21 cellular contexts compared by ENCODE assay signal in the genomic region with DNA sequence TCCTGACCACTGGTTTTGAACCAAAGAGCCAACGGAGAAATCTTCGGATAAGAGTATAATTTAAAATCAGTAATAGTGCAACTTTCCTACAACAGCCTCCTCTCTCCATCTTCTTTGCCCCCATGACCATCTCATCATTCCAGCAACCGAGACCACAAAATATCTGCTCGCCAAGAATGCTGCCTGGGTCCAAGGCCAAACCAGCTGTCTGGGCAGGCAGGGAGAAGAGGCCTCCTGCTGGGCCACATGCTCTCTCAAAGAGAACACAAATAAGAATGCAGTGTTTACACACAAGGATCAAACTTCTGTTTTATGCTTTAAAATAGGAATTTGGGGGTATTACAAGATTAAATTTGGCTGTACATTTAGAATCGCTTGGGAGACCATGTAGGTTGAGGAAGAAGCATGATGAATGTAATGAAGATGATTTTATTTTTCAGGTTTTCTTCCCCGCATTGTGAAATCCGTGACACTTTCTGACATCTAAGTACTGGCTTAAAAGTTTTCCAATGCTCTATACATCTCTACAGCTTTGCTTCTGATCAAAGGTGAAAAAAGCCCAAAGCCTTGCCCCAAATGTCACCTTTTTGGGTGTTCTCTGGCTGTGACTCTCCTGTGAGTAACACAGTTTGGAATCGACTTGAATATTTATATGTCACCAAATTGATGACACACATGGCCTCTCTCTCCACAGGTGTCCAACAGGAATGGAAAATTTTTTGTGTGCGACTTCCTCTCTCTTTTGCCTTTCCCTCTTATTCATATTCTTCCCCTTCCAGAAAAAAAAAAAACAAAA.
"Had no signal": no experiment of that assay in that cellular context is flagged by ENCODE, and none has a peak within 500 bp of the region (broad histone marks: within the 10 kb centered on the region; RNA-seq: fewer than 3 reads in every experiment).

No MANE protein-coding gene starts in this region.

- DNase-seq: activated CD4-positive, alpha-beta T cell treated with anti-CD3 and anti-CD28 coated beads for 4 hours; activated CD8-positive, alpha-beta memory T cell treated with anti-CD3 and anti-CD28 coated beads, Interleukin-2, amount 50 U/mL, for 4 hours; activated CD8-positive, alpha-beta T cell treated with anti-CD3 and anti-CD28 coated beads for 36 hours; activated gamma-delta T cell treated with Interleukin-2 at 50 U/mL for 16 hours; activated naive CD4-positive, alpha-beta T cell treated with anti-CD3 and anti-CD28 coated beads, Interleukin-2, amount 10 ng/mL, durations not matched to agents 7 days and 5 days; activated naive CD8-positive, alpha-beta T cell treated with anti-CD3 and anti-CD28 coated beads, Interleukin-2, amount 10 ng/mL, durations not matched to agents 7 days and 5 days; activated T-cell treated with anti-CD3 and anti-CD28 coated beads, Interleukin-2, amount 50 U/mL, for 72 hours; aorta; cerebellar nuclear complex; Karpas-422; NCI-H1048; NCI-H1930; NCI-H2171 treated with DMSO at 0.1 percent for 48 hours; NCI-H345; NCI-H510A; NCI-H526 treated with DMSO at 0.1 percent for 48 hours; SHP77 treated with DMSO at 0.1 percent for 48 hours had no signal

- H3K4me3 Mint-ChIP-seq: activated CD8-positive, alpha-beta T cell treated with anti-CD3 and anti-CD28 coated beads for 36 hours; activated naive CD4-positive, alpha-beta T cell treated with anti-CD3 and anti-CD28 coated beads, Interleukin-2, amount 10 ng/mL, durations not matched to agents 7 days and 5 days; activated T-cell treated with anti-CD3 and anti-CD28 coated beads, Interleukin-2, amount 50 U/mL, for 72 hours; T-helper 1 cell treated with Interleukin-12 subunit alpha and Interleukin-12 subunit beta and Interleukin-4 antibody, amounts not matched to agents 30 μg/mL and 1 μg/mL, for 36 hours had no signal

- H3K36me3 Mint-ChIP-seq: activated naive CD4-positive, alpha-beta T cell treated with anti-CD3 and anti-CD28 coated beads, Interleukin-2, amount 10 ng/mL, durations not matched to agents 7 days and 5 days; activated naive CD8-positive, alpha-beta T cell treated with anti-CD3 and anti-CD28 coated beads, Interleukin-2, amount 10 ng/mL, durations not matched to agents 7 days and 5 days had no signal

- H3K4me3 ChIP-seq: K562 had no signal

- H3K4me1 Mint-ChIP-seq: activated naive CD4-positive, alpha-beta T cell treated with anti-CD3 and anti-CD28 coated beads, Interleukin-2, amount 10 ng/mL, durations not matched to agents 7 days and 5 days; activated naive CD8-positive, alpha-beta T cell treated with anti-CD3 and anti-CD28 coated beads, Interleukin-2, amount 10 ng/mL, durations not matched to agents 7 days and 5 days had no signal

- ATAC-seq: activated CD4-positive, CD25-positive, alpha-beta regulatory T cell treated with anti-CD3 and anti-CD28 coated beads, Interleukin-2, amount 50 U/mL, for 24 hours; activated CD8-positive, alpha-beta T cell treated with anti-CD3 and anti-CD28 coated beads for 36 hours; activated T-cell treated with anti-CD3 and anti-CD28 coated beads, Interleukin-2, amount 50 U/mL, for 72 hours; K562 had no signal

- H3K27ac Mint-ChIP-seq: activated CD8-positive, alpha-beta T cell treated with anti-CD3 and anti-CD28 coated beads for 36 hours; activated naive CD4-positive, alpha-beta T cell treated with anti-CD3 and anti-CD28 coated beads, Interleukin-2, amount 10 ng/mL, durations not matched to agents 7 days and 5 days; activated naive CD8-positive, alpha-beta T cell treated with anti-CD3 and anti-CD28 coated beads, Interleukin-2, amount 10 ng/mL, durations not matched to agents 7 days and 5 days; activated T-cell treated with anti-CD3 and anti-CD28 coated beads, Interleukin-2, amount 50 U/mL, for 72 hours; activated T-helper 2 cell treated with anti-CD3 and anti-CD28 coated beads, Interferon-gamma antibody, Interleukin-2, Interleukin-4, amounts not matched to agents 10 μg/mL and 5 μg/mL and 100 μg/mL, durations not matched to agents 14 hours and 24 hours and 36 hours; T-helper 1 cell treated with Interleukin-12 subunit alpha and Interleukin-12 subunit beta and Interleukin-4 antibody, amounts not matched to agents 30 μg/mL and 1 μg/mL, for 36 hours had no signal

- H3K9me3 Mint-ChIP-seq: activated CD8-positive, alpha-beta T cell treated with anti-CD3 and anti-CD28 coated beads for 36 hours; activated naive CD4-positive, alpha-beta T cell treated with anti-CD3 and anti-CD28 coated beads, Interleukin-2, amount 10 ng/mL, durations not matched to agents 7 days and 5 days; activated T-helper 2 cell treated with anti-CD3 and anti-CD28 coated beads, Interferon-gamma antibody, Interleukin-2, Interleukin-4, amounts not matched to agents 10 μg/mL and 5 μg/mL and 100 μg/mL, durations not matched to agents 14 hours and 24 hours and 36 hours; T-helper 1 cell treated with Interleukin-12 subunit alpha and Interleukin-12 subunit beta and Interleukin-4 antibody, amounts not matched to agents 30 μg/mL and 1 μg/mL, for 36 hours had no signal
